Comparison of ENCODE assay signal across 21 cellular contexts in the genomic region with DNA sequence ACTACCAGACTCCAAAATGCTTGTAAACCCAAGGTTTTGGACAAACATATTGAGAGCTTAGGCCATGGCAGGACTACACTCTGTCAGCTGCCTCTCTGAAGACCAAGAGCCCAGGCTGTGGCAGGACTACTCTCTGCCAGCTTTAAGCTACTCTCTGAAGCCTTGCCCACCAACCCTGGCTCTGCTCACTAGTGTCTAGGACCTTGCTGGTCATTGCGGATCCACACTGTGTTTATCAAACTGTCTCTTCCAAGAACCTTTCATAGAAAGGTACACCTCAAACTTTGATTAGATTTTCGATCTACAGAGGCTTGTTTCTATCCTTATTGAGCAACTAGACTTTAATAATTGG.
"Had no signal": no experiment of that assay in that cellular context is flagged by ENCODE, and none has a peak within 500 bp of the region (broad histone marks: within the 10 kb centered on the region; RNA-seq: fewer than 3 reads in every experiment).

No MANE protein-coding gene starts in this region.

- H2AFZ ChIP-seq: parathyroid adenoma had no signal

- ATAC-seq: gastrocnemius medialis; left cardiac atrium; left lung; mucosa of descending colon; natural killer cell treated with Interleukin-12 subunit alpha and Interleukin-12 subunit beta and Interleukin-15 and Interleukin-18, amount 100 ng/mL, for 72 hours; right lobe of liver; stimulated activated naive B cell treated with anti-CD40 and anti-IgM and Interleukin-4, amounts not matched to agents 10 μg/mL and 1 μg/mL and 100 μg/mL, for 72 hours; upper lobe of right lung had no signal

- H3K27ac ChIP-seq: gastrocnemius medialis, left lung, parathyroid adenoma, right lobe of liver, thoracic aorta, tibial nerve, upper lobe of right lung, uterus had no signal

- H3K9me3 ChIP-seq: gastrocnemius medialis, left lung, mucosa of descending colon, right lobe of liver, thoracic aorta, tibial nerve, upper lobe of right lung, uterus had no signal

- H3K4me3 ChIP-seq: gastrocnemius medialis, left lung, mucosa of descending colon, right lobe of liver, thoracic aorta, tibial nerve, upper lobe of right lung, uterus had no signal

- H3K36me3 ChIP-seq: gastrocnemius medialis, left lung, right lobe of liver, thoracic aorta, tibial nerve, upper lobe of right lung, uterus had no signal

- H3K9ac ChIP-seq: parathyroid adenoma had no signal

- H3K4me1 ChIP-seq: gastrocnemius medialis, left lung, parathyroid adenoma, right lobe of liver, tibial nerve, upper lobe of right lung, uterus had no signal

- H3K27me3 ChIP-seq: gastrocnemius medialis, left lung, right lobe of liver, tibial nerve, upper lobe of right lung, uterus had no signal

- H3K79me2 ChIP-seq: parathyroid adenoma had no signal

- DNase-seq: cortex of kidney; foreskin fibroblast; gastrocnemius medialis; head of caudate nucleus; kidney; left cardiac atrium; left lung; mesenchymal stem cell; mucosa of descending colon; naive B cell; right lobe of liver; small intestine; stimulated activated CD4-positive, alpha-beta T cell treated with anti-CD3 and anti-CD28 coated beads, Interleukin-15, amount 100 ng/mL, for 24 hours; stimulated activated CD4-positive, alpha-beta T cell treated with anti-CD3 and anti-CD28 coated beads, Interleukin-2, amount 100 ng/mL, for 48 hours; stimulated activated naive B cell treated with anti-CD40 and anti-IgM and Interleukin-4, amounts not matched to agents 10 μg/mL and 1 μg/mL and 100 μg/mL, for 72 hours; upper lobe of right lung; uterus had no signal
